29 cellular contexts compared by ENCODE assay signal in genomic region chrX:7815166-7815565, GRCh38. TPM values are rescaled to one million over a fixed set of nuclear protein-coding genes. Genes with fewer than 3 reads are reported as not detected.
"Had no signal": no experiment of that assay in that cellular context is flagged by ENCODE, and none has a peak within 500 bp of the region (broad histone marks: within the 10 kb centered on the region; RNA-seq: fewer than 3 reads in every experiment).

No MANE protein-coding gene starts in this region.

- H3K36me3 ChIP-seq: heart right ventricle, left ventricle myocardium inferior, lower lobe of right lung, neural progenitor cell, ovary, right atrium auricular region, sigmoid colon, stomach, thoracic aorta, transverse colon had no signal

- ATAC-seq: heart right ventricle; left cardiac atrium; lower lobe of right lung; natural killer cell treated with Interleukin-12 subunit alpha and Interleukin-12 subunit beta and Interleukin-15 and Interleukin-18, amount 100 ng/mL, for 72 hours; stimulated activated naive B cell treated with anti-CD40 and anti-IgM and Interleukin-4, amounts not matched to agents 10 μg/mL and 1 μg/mL and 100 μg/mL, for 72 hours had no signal

- H3K27me3 ChIP-seq: neural progenitor cell, ovary, right atrium auricular region, sigmoid colon, stomach, transverse colon had no signal

- H3K27ac ChIP-seq: coronary artery, heart right ventricle, left ventricle myocardium inferior, lower lobe of right lung, neural progenitor cell, ovary, right atrium auricular region, sigmoid colon, skin epidermis, stomach, thoracic aorta, transverse colon had no signal

- H3K4me1 ChIP-seq: heart right ventricle, left ventricle myocardium inferior, lower lobe of right lung, neural progenitor cell, right atrium auricular region, sigmoid colon, stomach, transverse colon had no signal

- H3K9me3 ChIP-seq: left ventricle myocardium inferior, lower lobe of right lung, ovary, sigmoid colon, thoracic aorta, transverse colon had no signal

- H3K4me3 ChIP-seq: coronary artery, heart right ventricle, left ventricle myocardium inferior, lower lobe of right lung, neural progenitor cell, ovary, right atrium auricular region, sigmoid colon, skin epidermis, stomach, thoracic aorta, transverse colon had no signal

- DNase-seq: effector CD4-positive, alpha-beta T cell; endodermal cell; erythroblast; heart right ventricle; hypothalamus; left cardiac atrium; left ventricle myocardium inferior; lower lobe of right lung; midbrain; nucleus accumbens; ovary; sigmoid colon; stimulated activated CD4-positive, alpha-beta T cell treated with anti-CD3 and anti-CD28 coated beads, Interleukin-2, amount 100 ng/mL, for 24 hours; stimulated activated CD4-positive, alpha-beta T cell treated with anti-CD3 and anti-CD28 coated beads, Interleukin-4, amount 100 ng/mL, for 4 hours; stimulated activated naive B cell treated with anti-CD40 and anti-IgM and Interleukin-4, amounts not matched to agents 10 μg/mL and 1 μg/mL and 100 μg/mL, for 72 hours; stomach; substantia nigra; transverse colon had no signal

RNA-seq across cellular contexts. Expression of gene VCX, which starts 27.8 kb away (rescaled TPM):
- total RNA-seq: dermis microvascular lymphatic vessel endothelial cell; endothelial cell of umbilical vein; frontal cortex; left cardiac atrium; left ventricle myocardium inferior; lower lobe of right lung; natural killer cell treated with Interleukin-12 subunit alpha and Interleukin-12 subunit beta and Interleukin-15 and Interleukin-18, amount 100 ng/mL, for 72 hours; ovary; posterior vena cava; right atrium auricular region; sigmoid colon; stomach; thoracic aorta; transverse colon; urinary bladder had no signal
- polyA plus RNA-seq: endothelial cell of umbilical vein, heart right ventricle, ovary, sigmoid colon, stomach, urinary bladder had no signal
